2 cellular contexts compared by ENCODE assay signal in genomic region chr17:78853926-78854394, GRCh38.
TF ChIP-seq lines count a peak whose summit lies in the region.

No MANE protein-coding gene starts in this region.

TF ChIP-seq in HepG2, 621 proteins besides CTCF, POLR2A, EP300 and RAD21:
- TF ChIP-seq SNAI1 (CRISPR knock-in tag; IDR thresholded peaks at IDR 0.05; ENCODE audit: borderline replicate concordance) (no peak), TAF1 (CRISPR knock-in tag; IDR thresholded peaks at IDR 0.05) (no peak), POGZ (CRISPR knock-in tag; IDR thresholded peaks at IDR 0.05) (no peak), KAT8 (CRISPR knock-in tag; IDR thresholded peaks at IDR 0.05) (no peak), PBX3 (CRISPR knock-in tag; IDR thresholded peaks at IDR 0.05; ENCODE audit: borderline replicate concordance) (no peak), FLYWCH1 (CRISPR knock-in tag; IDR thresholded peaks at IDR 0.05) (no peak), ZSCAN30 (CRISPR knock-in tag; IDR thresholded peaks at IDR 0.05) (no peak), HMGA1 (CRISPR knock-in tag; conservative IDR thresholded peaks at IDR 0.05) (no peak)
TF ChIP-seq in HepG2: peak in this region for 0.

TF ChIP-seq in WTC11, 78 proteins besides CTCF, POLR2A, EP300 and RAD21:
- TF ChIP-seq MXD4 (CRISPR knock-in tag; IDR thresholded peaks at IDR 0.05; ENCODE audit: borderline replicate concordance) = no peak
- TF ChIP-seq ZNF232 (CRISPR knock-in tag; IDR thresholded peaks at IDR 0.05) = no peak
- no peak for TF ChIP-seq ATF1 (CRISPR knock-in tag; IDR thresholded peaks at IDR 0.05)
- no peak for TF ChIP-seq CREB1 (CRISPR knock-in tag; IDR thresholded peaks at IDR 0.05)
- no peak for TF ChIP-seq HMGXB4 (CRISPR knock-in tag; IDR thresholded peaks at IDR 0.05)
- TF ChIP-seq ZNF512 (CRISPR knock-in tag; IDR thresholded peaks at IDR 0.05; ENCODE audit: borderline replicate concordance) = no peak
- TF ChIP-seq FOXP4 (CRISPR knock-in tag; IDR thresholded peaks at IDR 0.05) = no peak
- no peak for TF ChIP-seq TEAD4 (CRISPR knock-in tag; IDR thresholded peaks at IDR 0.05)
- TF ChIP-seq GRHL2 (CRISPR knock-in tag; IDR thresholded peaks at IDR 0.05; ENCODE audit: insufficient replicate concordance, severe bottlenecking) = no peak
- TF ChIP-seq USF2 (CRISPR knock-in tag; IDR thresholded peaks at IDR 0.05) = no peak
- no peak for TF ChIP-seq ELF4 (CRISPR knock-in tag; IDR thresholded peaks at IDR 0.05; ENCODE audit: low read depth)
- TF ChIP-seq NR1H2 (CRISPR knock-in tag; IDR thresholded peaks at IDR 0.05) = no peak
- TF ChIP-seq JUN (CRISPR knock-in tag; IDR thresholded peaks at IDR 0.05) = no peak
- no peak for TF ChIP-seq ZNF317 (CRISPR knock-in tag; IDR thresholded peaks at IDR 0.05; ENCODE audit: borderline replicate concordance, low read depth)
- no peak for TF ChIP-seq IRF1 (CRISPR knock-in tag; IDR thresholded peaks at IDR 0.05)
- TF ChIP-seq USF1 (CRISPR knock-in tag; IDR thresholded peaks at IDR 0.05) = no peak
- no peak for TF ChIP-seq ATF3 (CRISPR knock-in tag; conservative IDR thresholded peaks at IDR 0.05)
- TF ChIP-seq SMAD4 (CRISPR knock-in tag; IDR thresholded peaks at IDR 0.05) = no peak
- TF ChIP-seq PRRX2 (CRISPR knock-in tag; IDR thresholded peaks at IDR 0.05) = no peak
- TF ChIP-seq E2F4 (CRISPR knock-in tag; IDR thresholded peaks at IDR 0.05; ENCODE audit: borderline replicate concordance, low read depth) = no peak
